ENCODE assay signal across 14 cellular contexts in the genomic region with DNA sequence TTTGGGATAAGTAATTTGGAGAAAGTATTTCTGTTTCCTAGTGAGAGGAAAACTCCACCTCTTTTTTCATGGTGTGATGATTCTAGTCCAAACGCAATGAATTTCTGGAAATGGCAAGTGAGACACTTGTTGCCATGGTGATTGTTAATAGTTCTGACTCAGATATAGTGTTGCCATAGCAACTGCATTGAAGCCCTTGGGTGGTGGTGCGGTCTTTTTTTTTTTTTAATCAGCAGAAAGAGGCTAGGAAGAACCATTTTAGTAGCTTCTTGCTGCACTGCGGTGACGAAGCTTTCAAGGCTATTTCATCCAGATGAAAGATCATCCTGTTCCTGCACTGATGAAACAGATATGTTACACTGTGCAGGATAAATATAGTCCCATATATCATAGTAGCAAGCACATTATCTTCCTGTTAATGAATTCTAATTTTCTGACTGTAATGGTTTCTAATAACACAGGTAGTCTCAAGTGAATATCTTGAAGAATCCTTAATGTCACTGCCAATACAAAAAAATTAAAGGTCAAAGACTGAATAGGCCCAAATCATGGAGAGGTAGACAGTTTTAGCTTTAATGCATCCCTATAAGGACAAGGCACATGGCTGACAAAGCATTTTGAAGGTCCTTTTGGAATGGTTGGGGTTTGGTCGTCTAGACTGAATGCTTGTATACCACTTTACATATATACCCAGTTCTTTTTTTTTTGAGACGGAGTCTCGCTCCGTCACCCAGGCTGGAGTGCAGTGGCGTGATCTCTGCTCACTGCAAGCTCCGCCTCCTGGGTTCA.
A peak's percentile ranks its signal among the peaks of the same experiment; 100 is the strongest.
DNase-seq lines count a peak whose midpoint lies in the region; TF ChIP-seq lines count a peak whose summit lies in the region.
"Had no signal": no experiment of that assay in that cellular context is flagged by ENCODE, and none has a peak within 500 bp of the region (broad histone marks: within the 10 kb centered on the region; RNA-seq: fewer than 3 reads in every experiment).

No MANE protein-coding gene starts in this region.

- peak overlapping the region; percentile 71 for H2AFZ ChIP-seq in neuronal stem cell (ENCODE audit: low read length)

- no peak overlapping the region for H3K27ac Mint-ChIP-seq in activated naive CD8-positive, alpha-beta T cell treated with anti-CD3 and anti-CD28 coated beads for 36 hours
- no peak overlapping the region for H3K27ac Mint-ChIP-seq in activated T-cell treated with anti-CD3 and anti-CD28 coated beads, Interleukin-2, amount 50 U/mL, for 24 hours
- H3K27ac Mint-ChIP-seq: activated naive CD4-positive, alpha-beta T cell treated with anti-CD3 and anti-CD28 coated beads, Interleukin-2, amount 50 U/mL, for 72 hours; naive thymus-derived CD4-positive, alpha-beta T cell had no signal

- H3K4me3 ChIP-seq in dorsolateral prefrontal cortex (peak overlapping the region in 1 of 59 donors; percentile 1), neuronal stem cell (ENCODE audit: low read length in 2 of 2) (no peak overlapping the region)
- H3K4me3 ChIP-seq: thoracic aorta had no signal

- no peak overlapping the region for H3K18ac ChIP-seq in neuronal stem cell (ENCODE audit: low read length)

- no peak overlapping the region for H2BK120ac ChIP-seq in neuronal stem cell (ENCODE audit: low read depth, low read length)

- H3K23ac ChIP-seq in neuronal stem cell (ENCODE audit: low read depth, low read length, poor library complexity): no peak overlapping the region

- H3K9ac ChIP-seq in neuronal stem cell (ENCODE audit: low read depth, low read length, poor library complexity): no peak overlapping the region

- H2BK15ac ChIP-seq in neuronal stem cell (ENCODE audit: low read length): no peak overlapping the region

- H3K36me3 Mint-ChIP-seq in activated naive CD8-positive, alpha-beta T cell treated with anti-CD3 and anti-CD28 coated beads for 36 hours: peaks cover 2% of the 10 kb centered on the region
- H3K36me3 Mint-ChIP-seq in activated T-cell treated with anti-CD3 and anti-CD28 coated beads, Interleukin-2, amount 50 U/mL, for 24 hours (ENCODE audit: low read depth): no peaks in the 10 kb centered on the region
- H3K36me3 Mint-ChIP-seq: activated naive CD4-positive, alpha-beta T cell treated with anti-CD3 and anti-CD28 coated beads, Interleukin-2, amount 50 U/mL, for 72 hours had no signal

- H3K14ac ChIP-seq in neuronal stem cell (ENCODE audit: low read length): no peak overlapping the region

- H3K4me1 Mint-ChIP-seq in activated naive CD8-positive, alpha-beta T cell treated with anti-CD3 and anti-CD28 coated beads for 36 hours: no peaks in the 10 kb centered on the region
- no peaks in the 10 kb centered on the region for H3K4me1 Mint-ChIP-seq in activated T-cell treated with anti-CD3 and anti-CD28 coated beads, Interleukin-2, amount 50 U/mL, for 24 hours (ENCODE audit: low read depth)
- H3K4me1 Mint-ChIP-seq: naive thymus-derived CD4-positive, alpha-beta T cell had no signal

- H3K27ac ChIP-seq in dorsolateral prefrontal cortex (peak overlapping the region in 54 of 59 donors; percentile 16 to 91 (median 76)), neuronal stem cell (replicated peaks; ENCODE audit: low read length) (no peak overlapping the region)
- H3K27ac ChIP-seq: thoracic aorta had no signal

- peaks cover 3% of the 10 kb centered on the region for H3K9me3 Mint-ChIP-seq in activated naive CD8-positive, alpha-beta T cell treated with anti-CD3 and anti-CD28 coated beads for 36 hours
- H3K9me3 Mint-ChIP-seq in activated T-cell treated with anti-CD3 and anti-CD28 coated beads, Interleukin-2, amount 50 U/mL, for 24 hours: no peaks in the 10 kb centered on the region
- H3K9me3 Mint-ChIP-seq: activated naive CD4-positive, alpha-beta T cell treated with anti-CD3 and anti-CD28 coated beads, Interleukin-2, amount 50 U/mL, for 72 hours had no signal

- no peak overlapping the region for H3K4ac ChIP-seq in neuronal stem cell (ENCODE audit: low read length)

- no peaks in the 10 kb centered on the region for H3K9me3 ChIP-seq in neuronal stem cell (replicated peaks in 1 of 2; ENCODE audit: control insufficient read depth in 2 of 2, insufficient read depth in 1 of 2, low read depth in 1 of 2, low read length in 2 of 2)
- H3K9me3 ChIP-seq: thoracic aorta had no signal

- no peak overlapping the region for H2BK12ac ChIP-seq in neuronal stem cell (ENCODE audit: low read length)

- H3K27me3 ChIP-seq in dorsolateral prefrontal cortex: no peaks in the 10 kb centered on the region
- H3K27me3 ChIP-seq in neuronal stem cell (ENCODE audit: control insufficient read depth in 3 of 3, insufficient read depth in 3 of 3, low read depth in 1 of 3, low read length in 3 of 3): no peaks in the 10 kb centered on the region

- no peaks in the 10 kb centered on the region for H3K36me3 ChIP-seq in neuronal stem cell (replicated peaks in 1 of 2; ENCODE audit: control insufficient read depth in 2 of 2, insufficient read depth in 2 of 2, low read length in 2 of 2)
- H3K36me3 ChIP-seq: thoracic aorta had no signal

- TF ChIP-seq CTCF in dorsolateral prefrontal cortex (IDR thresholded peaks at IDR 0.05 in 54 of 56, conservative IDR thresholded peaks at IDR 0.05 in 2 of 56; ENCODE audit: low read depth in 1 of 56, partially characterized antibody in 56 of 56): no peak

- H4K8ac ChIP-seq in neuronal stem cell (ENCODE audit: low read depth, low read length): no peak overlapping the region

- DNase-seq in EH (ENCODE audit: low read depth) (peak; percentile 87), NCI-H2227 (lab: John Stamatoyannopoulos, UW; ENCODE audit: unreplicated experiment) (peak; percentile 90), dorsolateral prefrontal cortex (peak in 2 of 10 donors; percentile 6 to 16), neuronal stem cell (ENCODE audit: low spot score) (no peak)
- no peak for DNase-seq in activated naive CD8-positive, alpha-beta T cell treated with anti-CD3 and anti-CD28 coated beads for 36 hours
- no peak for DNase-seq in activated T-cell treated with anti-CD3 and anti-CD28 coated beads, Interleukin-2, amount 50 U/mL, for 24 hours
- no peak for DNase-seq in activated CD8-positive, alpha-beta memory T cell treated with anti-CD3 and anti-CD28 coated beads, Interleukin-2, amount 50 U/mL, for 4 hours
- no peak for DNase-seq in activated T-cell treated with anti-CD3 and anti-CD28 coated beads, Interleukin-2, amount 50 U/mL, for 1 hour
- DNase-seq: activated CD4-positive, CD25-positive, alpha-beta regulatory T cell treated with anti-CD3 and anti-CD28 coated beads, Interleukin-2, amount 50 U/mL, for 72 hours; KG1; naive thymus-derived CD4-positive, alpha-beta T cell; stimulated activated CD4-positive, alpha-beta T cell treated with anti-CD3 and anti-CD28 coated beads, Interleukin-4, amount 100 ng/mL, for 24 hours had no signal

- WGBS in neuronal stem cell (ENCODE audit: extremely low coverage in 2 of 2, insufficient read length in 2 of 2, insufficient replicate concordance in 1 of 2), 2 donors: no CpG with 5 or more reads among the region's 10 CpGs

- no peak overlapping the region for H2AK5ac ChIP-seq in neuronal stem cell (ENCODE audit: low read depth, low read length)

- no peak overlapping the region for H3K4me3 Mint-ChIP-seq in activated naive CD8-positive, alpha-beta T cell treated with anti-CD3 and anti-CD28 coated beads for 36 hours
- H3K4me3 Mint-ChIP-seq in activated T-cell treated with anti-CD3 and anti-CD28 coated beads, Interleukin-2, amount 50 U/mL, for 24 hours: no peak overlapping the region
- H3K4me3 Mint-ChIP-seq: naive thymus-derived CD4-positive, alpha-beta T cell had no signal

- intact Hi-C loops in dorsolateral prefrontal cortex (cut with DNase I): no loop called here

- H2BK5ac ChIP-seq in neuronal stem cell (ENCODE audit: low read length): no peak overlapping the region

- no peaks in the 10 kb centered on the region for H3K27me3 Mint-ChIP-seq in activated naive CD8-positive, alpha-beta T cell treated with anti-CD3 and anti-CD28 coated beads for 36 hours
- no peaks in the 10 kb centered on the region for H3K27me3 Mint-ChIP-seq in activated T-cell treated with anti-CD3 and anti-CD28 coated beads, Interleukin-2, amount 50 U/mL, for 24 hours
- H3K27me3 Mint-ChIP-seq: naive thymus-derived CD4-positive, alpha-beta T cell had no signal

- H4K91ac ChIP-seq in neuronal stem cell (ENCODE audit: low read depth, low read length, poor library complexity): no peak overlapping the region

- H3K4me1 ChIP-seq in neuronal stem cell (ENCODE audit: control insufficient read depth in 2 of 2, insufficient read depth in 1 of 2, low read depth in 1 of 2, low read length in 2 of 2): peaks cover 0 to 16% of the 10 kb centered on the region in 2 donors

- no peaks in the 10 kb centered on the region for H3K79me1 ChIP-seq in neuronal stem cell (ENCODE audit: low read depth, low read length)

- no peak overlapping the region for H3K4me2 ChIP-seq in neuronal stem cell (ENCODE audit: insufficient read depth, low read length, poor library complexity, severe bottlenecking)

Comparison
In these comparisons a context has a peak if more than half of its experiments do, and no peak if none do; other contexts are left out.
1. DNase-seq: peak in EH (single experiment) and NCI-H2227 (single experiment); none in neuronal stem cell (single experiment), activated naive CD8-positive, alpha-beta T cell treated with anti-CD3 and anti-CD28 coated beads for 36 hours (single experiment), activated T-cell treated with anti-CD3 and anti-CD28 coated beads, Interleukin-2, amount 50 U/mL, for 24 hours (single experiment), activated CD8-positive, alpha-beta memory T cell treated with anti-CD3 and anti-CD28 coated beads, Interleukin-2, amount 50 U/mL, for 4 hours (single experiment) and activated T-cell treated with anti-CD3 and anti-CD28 coated beads, Interleukin-2, amount 50 U/mL, for 1 hour (single experiment).